Comparison of ENCODE assay signal across 14 cellular contexts in the genomic region with DNA sequence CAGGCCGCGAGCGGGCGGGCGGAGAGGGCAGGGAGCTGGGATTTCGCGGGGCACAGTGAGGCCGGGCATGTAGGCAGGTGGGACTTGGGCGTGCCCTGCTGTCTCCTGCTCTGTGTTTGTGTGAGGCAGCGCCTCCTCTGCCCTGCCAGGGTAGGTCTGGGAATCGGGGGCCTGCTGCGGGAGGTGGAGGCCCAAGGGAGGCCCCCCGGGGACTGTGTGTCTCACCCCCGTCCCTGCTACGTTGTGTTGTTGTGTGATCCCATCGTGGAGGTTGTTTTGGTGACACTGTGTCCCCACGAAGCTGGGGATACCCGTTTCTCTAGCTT. TPM values are rescaled to one million over a fixed set of nuclear protein-coding genes. Genes with fewer than 3 reads are reported as not detected.
A peak's percentile ranks its signal among the peaks of the same experiment; 100 is the strongest.
DNase-seq lines count a peak whose midpoint lies in the region; ATAC-seq lines count a peak whose summit lies in the region.
"Had no signal": no experiment of that assay in that cellular context is flagged by ENCODE, and none has a peak within 500 bp of the region (broad histone marks: within the 10 kb centered on the region; RNA-seq: fewer than 3 reads in every experiment).

No MANE protein-coding gene starts in this region.

- no peak overlapping the region for H2BK120ac ChIP-seq in mesenchymal stem cell (ENCODE audit: low read depth, low read length)

- no peak overlapping the region for H3K23ac ChIP-seq in mesenchymal stem cell (ENCODE audit: low read length in 2 of 2)

- H3K4me2 ChIP-seq in mesenchymal stem cell (ENCODE audit: low read length, poor library complexity, severe bottlenecking), result peak overlapping the region; percentile 32
- H3K4me2 ChIP-seq: smooth muscle cell had no signal

- H3K36me3 ChIP-seq in ectodermal cell (ENCODE audit: control insufficient read depth, insufficient read depth, low read length) (no peaks in the 10 kb centered on the region), mesenchymal stem cell (ENCODE audit: control insufficient read depth in 1 of 2, insufficient read depth in 2 of 2, low read depth in 1 of 2, low read length in 2 of 2) (no peaks in the 10 kb centered on the region), subcutaneous abdominal adipose tissue (ENCODE audit: control insufficient read depth in 5 of 5, insufficient read depth in 5 of 5, low read length in 5 of 5) (no peaks in the 10 kb centered on the region)

- H3K9me3 ChIP-seq in ectodermal cell (ENCODE audit: control insufficient read depth, low read length) (no peaks in the 10 kb centered on the region), mesenchymal stem cell (ENCODE audit: control insufficient read depth, low read length) (no peaks in the 10 kb centered on the region), subcutaneous abdominal adipose tissue (ENCODE audit: control insufficient read depth in 5 of 5, low read length in 5 of 5) (no peaks in the 10 kb centered on the region)

- peak overlapping the region; percentile 20 for H4K8ac ChIP-seq in mesenchymal stem cell (ENCODE audit: low read length)

- H3K9ac ChIP-seq in mesenchymal stem cell (ENCODE audit: low read length) (peak overlapping the region; percentile 86), subcutaneous abdominal adipose tissue (ENCODE audit: low read length in 5 of 5) (peak overlapping the region; percentile 33 to 75 (median 56))

- H3K4me1 ChIP-seq in ectodermal cell (ENCODE audit: control insufficient read depth, insufficient read depth, low read length) (peaks cover 59% of the 10 kb centered on the region), mesenchymal stem cell (ENCODE audit: control insufficient read depth, insufficient read depth, low read depth, low read length) (peaks cover 39% of the 10 kb centered on the region), subcutaneous abdominal adipose tissue (ENCODE audit: control insufficient read depth in 5 of 5, insufficient read depth in 5 of 5, low read length in 5 of 5) (peaks cover 6 to 64% (median 58%) of the 10 kb centered on the region in 5 donors)

- H3K18ac ChIP-seq in mesenchymal stem cell (ENCODE audit: low read depth in 1 of 2, low read length in 2 of 2), result no peak overlapping the region

- peaks cover 31% of the 10 kb centered on the region for H3K27me3 ChIP-seq in ectodermal cell (ENCODE audit: control insufficient read depth, insufficient read depth, low read length, poor library complexity, severe bottlenecking)
- peaks cover 4 to 42% of the 10 kb centered on the region in 2 experiments for H3K27me3 ChIP-seq in mesenchymal stem cell (ENCODE audit: control insufficient read depth in 1 of 2, insufficient read depth in 1 of 2, low read length in 2 of 2)
- H3K27me3 ChIP-seq in subcutaneous abdominal adipose tissue (ENCODE audit: control insufficient read depth in 5 of 5, insufficient read depth in 4 of 5, low read length in 5 of 5), result peaks cover 0 to 3% (median 0%) of the 10 kb centered on the region in 5 donors

- peak overlapping the region in 1 of 2 experiments; percentile 38 for H2BK12ac ChIP-seq in mesenchymal stem cell (ENCODE audit: low read length in 2 of 2)

- H3K27ac ChIP-seq in ectodermal cell (ENCODE audit: insufficient read depth, low read depth, low read length, poor library complexity, severe bottlenecking) (peak overlapping the region; percentile 50), mesenchymal stem cell (ENCODE audit: low read length, poor library complexity, severe bottlenecking) (no peak overlapping the region), subcutaneous abdominal adipose tissue (ENCODE audit: low read depth, low read length) (peak overlapping the region; percentile 76)

- ATAC-seq in HG03442 (IDR thresholded peaks at IDR 0.05; ENCODE audit: unreplicated experiment), result no peak
- ATAC-seq: T-cell had no signal

- DNase-seq in NCI-H69 (lab: John Stamatoyannopoulos, UW) (peak; percentile 12), mesenchymal stem cell (no peak), COLO829 (ENCODE audit: low spot score) (no peak), AG08396 (ENCODE audit: low spot score) (no peak), GF-D8 (lab: John Stamatoyannopoulos, UW) (no peak)
- DNase-seq: activated CD4-positive, alpha-beta T cell treated with anti-CD3 and anti-CD28 coated beads for 4 hours; Kasumi-1; mesendoderm; T-cell had no signal

- H3K4ac ChIP-seq in mesenchymal stem cell (ENCODE audit: low read depth in 1 of 2, low read length in 2 of 2), result no peak overlapping the region

- H2BK5ac ChIP-seq in mesenchymal stem cell (ENCODE audit: low read depth, low read length, poor library complexity, severe bottlenecking), result no peak overlapping the region

- no peak overlapping the region for H2AFZ ChIP-seq in mesenchymal stem cell (ENCODE audit: low read depth, low read length)

- H4K91ac ChIP-seq in mesenchymal stem cell (ENCODE audit: low read length), result no peak overlapping the region

- H3K79me1 ChIP-seq in mesenchymal stem cell (replicated peaks; ENCODE audit: low read length, poor library complexity, severe bottlenecking), result no peaks in the 10 kb centered on the region

- no peak overlapping the region for H3K14ac ChIP-seq in mesenchymal stem cell (ENCODE audit: low read length in 2 of 2)

- WGBS in ectodermal cell, 2 experiments, result 80 to 82% methylated on average over 18 of the region's 18 CpGs
- 69% methylated on average over 18 of the region's 18 CpGs for WGBS in mesenchymal stem cell

- H3K4me3 ChIP-seq in ectodermal cell (ENCODE audit: insufficient read depth, low read depth, low read length), result no peak overlapping the region
- peak overlapping the region in 1 of 2 experiments; percentile 66 for H3K4me3 ChIP-seq in mesenchymal stem cell (ENCODE audit: insufficient read depth in 1 of 2, low read depth in 1 of 2, low read length in 2 of 2)
- peak overlapping the region; percentile 45 to 69 (median 65) for H3K4me3 ChIP-seq in subcutaneous abdominal adipose tissue (ENCODE audit: low read depth in 1 of 5, low read length in 5 of 5)
- H3K4me3 ChIP-seq: smooth muscle cell had no signal

- H2BK15ac ChIP-seq in mesenchymal stem cell (ENCODE audit: low read depth, poor library complexity, severe bottlenecking), result peak overlapping the region; percentile 34

- no peak overlapping the region for H2AK5ac ChIP-seq in mesenchymal stem cell (ENCODE audit: low read length, severe bottlenecking)

RNA-seq across cellular contexts. Expression of gene FXYD1, which starts 1.0 kb away (rescaled TPM):
- 4.2 TPM for polyA plus RNA-seq in ectodermal cell (2013, experiment 1 of 4)
- polyA plus RNA-seq in ectodermal cell (2013, experiment 2 of 4), result 4.9 TPM
- 2.2 TPM for polyA plus RNA-seq in ectodermal cell (2013, experiment 3 of 4)
- polyA plus RNA-seq in ectodermal cell (2013, experiment 4 of 4), result 7.2 TPM
- 0.33 TPM for polyA plus RNA-seq in mesenchymal stem cell (2013, experiment 1 of 2)
- polyA plus RNA-seq in mesenchymal stem cell (2013, experiment 2 of 2), result 0.33 TPM

RNA-seq across cellular contexts. Expression of gene FXYD7, which starts 3.5 kb away (rescaled TPM):
- polyA plus RNA-seq in ectodermal cell (2013, experiment 1 of 4), result 6.0 TPM
- polyA plus RNA-seq in ectodermal cell (2013, experiment 2 of 4), result 4.4 TPM
- polyA plus RNA-seq in ectodermal cell (2013, experiment 3 of 4), result 5.6 TPM
- polyA plus RNA-seq in ectodermal cell (2013, experiment 4 of 4), result 7.8 TPM
- polyA plus RNA-seq in mesenchymal stem cell (2013, experiment 1 of 2), result 0.07 TPM
- not detected for polyA plus RNA-seq in mesenchymal stem cell (2013, experiment 2 of 2)
- polyA plus RNA-seq: smooth muscle cell had no signal

RNA-seq across cellular contexts. Expression of gene LGI4, which starts 4.7 kb away (rescaled TPM):
- 3.1 TPM for polyA plus RNA-seq in ectodermal cell (2013, experiment 1 of 4)
- 3.0 TPM for polyA plus RNA-seq in ectodermal cell (2013, experiment 2 of 4)
- 4.4 TPM for polyA plus RNA-seq in ectodermal cell (2013, experiment 3 of 4)
- polyA plus RNA-seq in ectodermal cell (2013, experiment 4 of 4), result 4.3 TPM
- polyA plus RNA-seq in mesenchymal stem cell (2013, experiment 1 of 2), result 0.15 TPM
- polyA plus RNA-seq in mesenchymal stem cell (2013, experiment 2 of 2), result 0.11 TPM

RNA-seq across cellular contexts. Expression of gene FXYD5, which starts 15.0 kb away (rescaled TPM):
- 42.1 TPM for polyA plus RNA-seq in ectodermal cell (2013, experiment 1 of 4)
- polyA plus RNA-seq in ectodermal cell (2013, experiment 2 of 4), result 31.4 TPM
- 37.2 TPM for polyA plus RNA-seq in ectodermal cell (2013, experiment 3 of 4)
- polyA plus RNA-seq in ectodermal cell (2013, experiment 4 of 4), result 44.3 TPM
- 248 TPM for polyA plus RNA-seq in mesenchymal stem cell (2013, experiment 1 of 2)
- 237 TPM for polyA plus RNA-seq in mesenchymal stem cell (2013, experiment 2 of 2)

RNA-seq across cellular contexts. Expression of gene FXYD3, which starts 24.0 kb away (rescaled TPM):
- polyA plus RNA-seq in ectodermal cell (2013, experiment 1 of 4), result not detected
- polyA plus RNA-seq in ectodermal cell (2013, experiment 2 of 4), result not detected
- polyA plus RNA-seq in ectodermal cell (2013, experiment 3 of 4), result not detected
- not detected for polyA plus RNA-seq in ectodermal cell (2013, experiment 4 of 4)
- polyA plus RNA-seq in mesenchymal stem cell (2013, experiment 1 of 2), result not detected
- not detected for polyA plus RNA-seq in mesenchymal stem cell (2013, experiment 2 of 2)
- polyA plus RNA-seq: BJ had no signal
